Comparison of ENCODE assay signal across 35 cellular contexts in genomic region chr1:156598125-156598524, GRCh38. TPM values are rescaled to one million over a fixed set of nuclear protein-coding genes. Genes with fewer than 3 reads are reported as not detected.
DNase-seq lines count a peak whose midpoint lies in the region; ATAC-seq and TF ChIP-seq lines count a peak whose summit lies in the region.
"Had no signal": no experiment of that assay in that cellular context is flagged by ENCODE, and none has a peak within 500 bp of the region (broad histone marks: within the 10 kb centered on the region; RNA-seq: fewer than 3 reads in every experiment).

No MANE protein-coding gene starts in this region.

- DNase-seq in activated naive CD4-positive, alpha-beta T cell treated with Interleukin-2 at 50 U/mL for 16 hours: no peak
- DNase-seq in CD8-positive, alpha-beta T cell: no peak
- no peak for DNase-seq in activated naive CD8-positive, alpha-beta T cell treated with anti-CD3 and anti-CD28 coated beads, Interleukin-2, amount 50 U/mL, for 24 hours
- no peak for DNase-seq in stimulated activated effector memory CD8-positive, alpha-beta T cell treated with anti-CD3 and anti-CD28 coated beads, Interleukin-12 subunit alpha, Interleukin-12 subunit beta, amount 100 ng/mL, for 72 hours (ENCODE audit: low spot score in 2 of 2)
- no peak for DNase-seq in stimulated activated CD4-positive, alpha-beta T cell treated with anti-CD3 and anti-CD28 coated beads, Interleukin-4, amount 100 ng/mL, for 24 hours
- no peak for DNase-seq in mesothelial cell of epicardium (ENCODE audit: low spot score in 2 of 2, unreplicated experiment in 2 of 2)
- DNase-seq in NCI-H526 (lab: John Stamatoyannopoulos, UW): no peak
- DNase-seq: activated CD4-positive, alpha-beta T cell treated with anti-CD3 and anti-CD28 coated beads for 1 hour; activated CD8-positive, alpha-beta memory T cell treated with anti-CD3 and anti-CD28 coated beads, Interleukin-2, amount 10 ng/mL, durations not matched to agents 7 days and 5 days; central memory CD4-positive, alpha-beta T cell; DND-41; esophagus squamous epithelium; foreskin keratinocyte; head of caudate nucleus; HFFc6; IMR-90; left lung; mesenchymal stem cell; NCI-H1436; NCI-H2107; NCI-H345; PC-9; right cardiac atrium; spleen; T-helper 2 cell; transverse colon had no signal

- H3K4me3 Mint-ChIP-seq in activated naive CD4-positive, alpha-beta T cell treated with anti-CD3 and anti-CD28 coated beads, Interleukin-2, amount 50 U/mL, for 24 hours: no peak overlapping the region
- H3K4me3 Mint-ChIP-seq in CD8-positive, alpha-beta T cell: no peak overlapping the region
- no peak overlapping the region for H3K4me3 Mint-ChIP-seq in activated naive CD8-positive, alpha-beta T cell treated with anti-CD3 and anti-CD28 coated beads, Interleukin-2, amount 50 U/mL, for 24 hours
- H3K4me3 Mint-ChIP-seq in stimulated activated effector memory CD8-positive, alpha-beta T cell treated with anti-CD3 and anti-CD28 coated beads, Interleukin-12 subunit alpha, Interleukin-12 subunit beta, amount 100 ng/mL, for 72 hours: no peak overlapping the region
- H3K4me3 Mint-ChIP-seq in mesothelial cell of epicardium: no peak overlapping the region
- H3K4me3 Mint-ChIP-seq: activated CD8-positive, alpha-beta memory T cell treated with anti-CD3 and anti-CD28 coated beads, Interleukin-2, amount 10 ng/mL, durations not matched to agents 7 days and 5 days; dendritic cell treated with granulocyte-macrophage colony-stimulating factor and Interleukin-4, amounts not matched to agents 40 ng/mL and 50 ng/mL, for 4 days; HFFc6 had no signal

- H3K4me1 ChIP-seq in CD8-positive, alpha-beta T cell (ENCODE audit: insufficient read depth, low read length): peaks cover 24% of the 10 kb centered on the region

- H3K27ac ChIP-seq in CD8-positive, alpha-beta T cell (ENCODE audit: low read depth, low read length): no peak overlapping the region
- H3K27ac ChIP-seq: C4-2B, esophagus squamous epithelium, foreskin keratinocyte, left lung, PC-9, SK-N-MC, spleen, transverse colon had no signal

- peaks cover 28% of the 10 kb centered on the region for H3K36me3 Mint-ChIP-seq in activated naive CD4-positive, alpha-beta T cell treated with anti-CD3 and anti-CD28 coated beads, Interleukin-2, amount 50 U/mL, for 24 hours
- peaks cover 61% of the 10 kb centered on the region for H3K36me3 Mint-ChIP-seq in CD8-positive, alpha-beta T cell
- peaks cover 58% of the 10 kb centered on the region for H3K36me3 Mint-ChIP-seq in activated naive CD8-positive, alpha-beta T cell treated with anti-CD3 and anti-CD28 coated beads, Interleukin-2, amount 50 U/mL, for 24 hours (ENCODE audit: low read depth)
- peaks cover 80% of the 10 kb centered on the region for H3K36me3 Mint-ChIP-seq in stimulated activated effector memory CD8-positive, alpha-beta T cell treated with anti-CD3 and anti-CD28 coated beads, Interleukin-12 subunit alpha, Interleukin-12 subunit beta, amount 100 ng/mL, for 72 hours
- H3K36me3 Mint-ChIP-seq in mesothelial cell of epicardium: peaks cover 19% of the 10 kb centered on the region

- no peak for TF ChIP-seq CTCF in CD8-positive, alpha-beta T cell (IDR thresholded peaks at IDR 0.05)
- TF ChIP-seq CTCF in mesothelial cell of epicardium (IDR thresholded peaks at IDR 0.05; ENCODE audit: unreplicated experiment): no peak

- H3K27me3 ChIP-seq in CD8-positive, alpha-beta T cell (ENCODE audit: insufficient read depth, low read length): no peaks in the 10 kb centered on the region
- H3K27me3 ChIP-seq: esophagus squamous epithelium, foreskin keratinocyte, left lung, spleen, transverse colon had no signal

- intact Hi-C loops in CD8-positive, alpha-beta T cell (cut with DNase I, micrococcal nuclease): no loop called here

- POLR2A ChIA-PET in CD8-positive, alpha-beta T cell (lab: Charles Lee): no interaction called here

- ATAC-seq in CD8-positive, alpha-beta T cell: no peak
- no peak for ATAC-seq in activated naive CD8-positive, alpha-beta T cell treated with anti-CD3 and anti-CD28 coated beads, Interleukin-2, amount 50 U/mL, for 24 hours
- no peak for ATAC-seq in stimulated activated effector memory CD8-positive, alpha-beta T cell treated with anti-CD3 and anti-CD28 coated beads, Interleukin-12 subunit alpha, Interleukin-12 subunit beta, amount 100 ng/mL, for 72 hours
- ATAC-seq: activated CD8-positive, alpha-beta memory T cell treated with anti-CD3 and anti-CD28 coated beads, Interleukin-2, amount 10 ng/mL, durations not matched to agents 7 days and 5 days; foreskin keratinocyte; left lung; right cardiac atrium had no signal

- no peaks in the 10 kb centered on the region for H3K27me3 Mint-ChIP-seq in activated naive CD4-positive, alpha-beta T cell treated with anti-CD3 and anti-CD28 coated beads, Interleukin-2, amount 50 U/mL, for 24 hours
- H3K27me3 Mint-ChIP-seq in CD8-positive, alpha-beta T cell (ENCODE audit: low read depth): no peaks in the 10 kb centered on the region
- no peaks in the 10 kb centered on the region for H3K27me3 Mint-ChIP-seq in activated naive CD8-positive, alpha-beta T cell treated with anti-CD3 and anti-CD28 coated beads, Interleukin-2, amount 50 U/mL, for 24 hours
- no peaks in the 10 kb centered on the region for H3K27me3 Mint-ChIP-seq in mesothelial cell of epicardium (ENCODE audit: low read depth)
- H3K27me3 Mint-ChIP-seq: activated CD8-positive, alpha-beta memory T cell treated with anti-CD3 and anti-CD28 coated beads, Interleukin-2, amount 10 ng/mL, durations not matched to agents 7 days and 5 days; dendritic cell treated with granulocyte-macrophage colony-stimulating factor and Interleukin-4, amounts not matched to agents 40 ng/mL and 50 ng/mL, for 4 days had no signal

- H3K9me3 ChIP-seq in CD8-positive, alpha-beta T cell (ENCODE audit: low read length): no peaks in the 10 kb centered on the region
- H3K9me3 ChIP-seq: esophagus squamous epithelium, left lung, spleen, transverse colon had no signal

- peaks cover 50% of the 10 kb centered on the region for H3K4me1 Mint-ChIP-seq in activated naive CD4-positive, alpha-beta T cell treated with anti-CD3 and anti-CD28 coated beads, Interleukin-2, amount 50 U/mL, for 24 hours
- peaks cover 37% of the 10 kb centered on the region for H3K4me1 Mint-ChIP-seq in CD8-positive, alpha-beta T cell (ENCODE audit: low read depth)
- H3K4me1 Mint-ChIP-seq in activated naive CD8-positive, alpha-beta T cell treated with anti-CD3 and anti-CD28 coated beads, Interleukin-2, amount 50 U/mL, for 24 hours: peaks cover 58% of the 10 kb centered on the region
- H3K4me1 Mint-ChIP-seq in stimulated activated effector memory CD8-positive, alpha-beta T cell treated with anti-CD3 and anti-CD28 coated beads, Interleukin-12 subunit alpha, Interleukin-12 subunit beta, amount 100 ng/mL, for 72 hours: peaks cover 51% of the 10 kb centered on the region
- peaks cover 30% of the 10 kb centered on the region for H3K4me1 Mint-ChIP-seq in mesothelial cell of epicardium

- no peaks in the 10 kb centered on the region for H3K9me3 Mint-ChIP-seq in activated naive CD4-positive, alpha-beta T cell treated with anti-CD3 and anti-CD28 coated beads, Interleukin-2, amount 50 U/mL, for 24 hours
- H3K9me3 Mint-ChIP-seq in CD8-positive, alpha-beta T cell: no peaks in the 10 kb centered on the region
- no peaks in the 10 kb centered on the region for H3K9me3 Mint-ChIP-seq in activated naive CD8-positive, alpha-beta T cell treated with anti-CD3 and anti-CD28 coated beads, Interleukin-2, amount 50 U/mL, for 24 hours
- H3K9me3 Mint-ChIP-seq in stimulated activated effector memory CD8-positive, alpha-beta T cell treated with anti-CD3 and anti-CD28 coated beads, Interleukin-12 subunit alpha, Interleukin-12 subunit beta, amount 100 ng/mL, for 72 hours: no peaks in the 10 kb centered on the region
- H3K9me3 Mint-ChIP-seq in mesothelial cell of epicardium: no peaks in the 10 kb centered on the region
- H3K9me3 Mint-ChIP-seq: activated T-helper 1 cell treated with anti-CD3 and anti-CD28 coated beads, Interleukin-12 subunit alpha, Interleukin-12 subunit beta, Interleukin-2, Interleukin-4 antibody, amounts not matched to agents 30 ng/mL and 10 ng/mL and 1 ng/mL, durations not matched to agents 14 hours and 24 hours and 36 hours; dendritic cell treated with granulocyte-macrophage colony-stimulating factor and Interleukin-4, amounts not matched to agents 40 ng/mL and 50 ng/mL, for 4 days; HFFc6 had no signal

- peaks cover 38% of the 10 kb centered on the region for H3K36me3 ChIP-seq in CD8-positive, alpha-beta T cell (ENCODE audit: insufficient read depth, low read length)

- H3K27ac Mint-ChIP-seq in activated naive CD4-positive, alpha-beta T cell treated with anti-CD3 and anti-CD28 coated beads, Interleukin-2, amount 50 U/mL, for 24 hours: peak overlapping the region; percentile 73
- peak overlapping the region; percentile 62 for H3K27ac Mint-ChIP-seq in CD8-positive, alpha-beta T cell
- H3K27ac Mint-ChIP-seq in activated naive CD8-positive, alpha-beta T cell treated with anti-CD3 and anti-CD28 coated beads, Interleukin-2, amount 50 U/mL, for 24 hours: peak overlapping the region; percentile 100
- H3K27ac Mint-ChIP-seq in stimulated activated effector memory CD8-positive, alpha-beta T cell treated with anti-CD3 and anti-CD28 coated beads, Interleukin-12 subunit alpha, Interleukin-12 subunit beta, amount 100 ng/mL, for 72 hours: peak overlapping the region; percentile 81
- no peak overlapping the region for H3K27ac Mint-ChIP-seq in mesothelial cell of epicardium
- H3K27ac Mint-ChIP-seq: dendritic cell treated with granulocyte-macrophage colony-stimulating factor and Interleukin-4, amounts not matched to agents 40 ng/mL and 50 ng/mL, for 4 days; HFFc6 had no signal

- CTCF ChIA-PET in CD8-positive, alpha-beta T cell (lab: Charles Lee): interaction anchor here (1.3 to 4.7 kb wide), 3 partner anchors 10 to 117 kb away, joined by 3 to 29 read pairs (median 12); no protein-coding TSS in a partner anchor

- H3K4me3 ChIP-seq in CD8-positive, alpha-beta T cell (ENCODE audit: low read depth, low read length): no peak overlapping the region
- H3K4me3 ChIP-seq: esophagus squamous epithelium, left lung, PC-9, SK-N-MC, spleen, transverse colon had no signal

RNA-seq across cellular contexts. Expression of gene GPATCH4, which starts 3.2 kb away (rescaled TPM):
- total RNA-seq in CD8-positive, alpha-beta T cell: 10 to 100 TPM; 46.4 to 46.7 TPM
- 22.7 to 24.0 TPM (median 23.6 TPM) in 3 replicates for total RNA-seq in mesothelial cell of epicardium

RNA-seq across cellular contexts. Expression of gene NAXE, which starts 6.5 kb away (rescaled TPM):
- total RNA-seq in CD8-positive, alpha-beta T cell: 10 to 100 TPM; 18.4 TPM
- total RNA-seq in mesothelial cell of epicardium: 99.1 to 105 TPM (median 104 TPM) in 3 replicates

RNA-seq across cellular contexts. Expression of gene TTC24, which starts 18.6 kb away (rescaled TPM):
- total RNA-seq in CD8-positive, alpha-beta T cell: 10 to 100 TPM; 21.3 to 21.5 TPM
- total RNA-seq in mesothelial cell of epicardium: not detected in 3 replicates
- total RNA-seq: esophagus squamous epithelium, foreskin keratinocyte, H1, HFFc6, IMR-90, left lung, LHCN-M2, PC-9, posterior vena cava, right cardiac atrium, subcutaneous adipose tissue, transverse colon had no signal

RNA-seq across cellular contexts. Expression of gene HAPLN2, which starts 21.1 kb away (rescaled TPM):
- under 1 TPM; 0.24 to 0.39 TPM for total RNA-seq in CD8-positive, alpha-beta T cell
- 0.76 to 1.2 TPM (median 1.2 TPM) in 3 replicates for total RNA-seq in mesothelial cell of epicardium
- total RNA-seq: activated CD8-positive, alpha-beta memory T cell treated with anti-CD3 and anti-CD28 coated beads, Interleukin-2, amount 10 ng/mL, durations not matched to agents 7 days and 5 days; activated T-helper 1 cell treated with anti-CD3 and anti-CD28 coated beads, Interleukin-12 subunit alpha, Interleukin-12 subunit beta, Interleukin-2, Interleukin-4 antibody, amounts not matched to agents 30 ng/mL and 10 ng/mL and 1 ng/mL, durations not matched to agents 14 hours and 24 hours and 36 hours; foreskin keratinocyte; HFFc6; IMR-90; LHCN-M2; PC-9 had no signal

RNA-seq across cellular contexts. Expression of gene IQGAP3, which starts 25.8 kb away (rescaled TPM):
- under 1 TPM in 1 of 2 experiments, not detected in 1; 0.05 TPM for total RNA-seq in CD8-positive, alpha-beta T cell
- total RNA-seq in mesothelial cell of epicardium: 13.9 to 17.6 TPM (median 15.3 TPM) in 3 replicates

Comparison
In these comparisons a context has a peak if more than half of its experiments do, and no peak if none do; other contexts are left out.
1. RNA of gene TTC24, which starts 18.6 kb away (total RNA-seq): 21.3 to 21.5 TPM in CD8-positive, alpha-beta T cell; not detected in mesothelial cell of epicardium; every median in the first group is over 10 times any median in the second.